17 cellular contexts compared by ENCODE assay signal in genomic region chr4:271492-272103, GRCh38. TPM values are rescaled to one million over a fixed set of nuclear protein-coding genes. Genes with fewer than 3 reads are reported as not detected.
DNase-seq lines count a peak whose midpoint lies in the region; ATAC-seq and TF ChIP-seq lines count a peak whose summit lies in the region.
"Had no signal": no experiment of that assay in that cellular context is flagged by ENCODE, and none has a peak within 500 bp of the region (broad histone marks: within the 10 kb centered on the region; RNA-seq: fewer than 3 reads in every experiment).

No MANE protein-coding gene starts in this region.

- no peaks in the 10 kb centered on the region for H3F3A ChIP-seq in GM23338 (replicated peaks; ENCODE audit: low read depth)

- H3K9me2 ChIP-seq in GM23338 (ENCODE audit: insufficient read depth): no peaks in the 10 kb centered on the region

- H3K9me3 ChIP-seq in HUES64 (ENCODE audit: insufficient read depth, low read depth, low read length): peaks cover 95% of the 10 kb centered on the region
- H3K9me3 ChIP-seq in endodermal cell (ENCODE audit: control insufficient read depth, low read length): peaks cover 94% of the 10 kb centered on the region
- H3K9me3 ChIP-seq in muscle layer of duodenum (ENCODE audit: control insufficient read depth in 1 of 2, low read length in 2 of 2): peaks cover 39 to 64% of the 10 kb centered on the region in 2 donors

- TF ChIP-seq CTCF in GM23338 (conservative IDR thresholded peaks at IDR 0.05; ENCODE audit: low read depth in 2 of 2) (no peak), endodermal cell (conservative IDR thresholded peaks at IDR 0.05) (no peak)

- H3K79me2 ChIP-seq in GM23338 (replicated peaks; ENCODE audit: insufficient read depth): peaks cover 66% of the 10 kb centered on the region

- H3K27me3 Mint-ChIP-seq in GM23338 (ENCODE audit: insufficient read depth, low read depth, poor library complexity): peaks cover 27% of the 10 kb centered on the region
- H3K27me3 Mint-ChIP-seq in endodermal cell (ENCODE audit: insufficient read depth): no peaks in the 10 kb centered on the region
- H3K27me3 Mint-ChIP-seq: CD4-positive, CD25-positive, alpha-beta regulatory T cell had no signal

- H4K20me1 ChIP-seq in GM23338 (replicated peaks; ENCODE audit: insufficient read depth): no peaks in the 10 kb centered on the region
- H4K20me1 ChIP-seq: BLaER1 treated with 17β-estradiol and CSF1 and Interleukin-3, amounts not matched to agents 10 nM and 100 nM had no signal

- H3K27ac Mint-ChIP-seq in GM23338 (no peak overlapping the region), endodermal cell (no peak overlapping the region)
- H3K27ac Mint-ChIP-seq: H9, HFFc6 had no signal

- H3K4me1 Mint-ChIP-seq in GM23338: no peaks in the 10 kb centered on the region
- no peaks in the 10 kb centered on the region for H3K4me1 Mint-ChIP-seq in endodermal cell
- H3K4me1 Mint-ChIP-seq: CD4-positive, CD25-positive, alpha-beta regulatory T cell; H9 had no signal

- H3K27ac ChIP-seq in GM23338 (ENCODE audit: low read depth) (no peak overlapping the region), HUES64 (ENCODE audit: low read depth, low read length) (no peak overlapping the region), endodermal cell (ENCODE audit: low read depth, low read length) (no peak overlapping the region), muscle layer of duodenum (ENCODE audit: low read length) (no peak overlapping the region)
- H3K27ac ChIP-seq: BLaER1 treated with 17β-estradiol and CSF1 and Interleukin-3, amounts not matched to agents 10 nM and 100 nM; GM23248 had no signal

- H3K4me1 ChIP-seq in GM23338 (ENCODE audit: insufficient read depth): no peaks in the 10 kb centered on the region
- H3K4me1 ChIP-seq in HUES64 (ENCODE audit: insufficient read depth, low read length): no peaks in the 10 kb centered on the region
- H3K4me1 ChIP-seq in endodermal cell (ENCODE audit: control insufficient read depth, insufficient read depth, low read length): no peaks in the 10 kb centered on the region
- H3K4me1 ChIP-seq in muscle layer of duodenum (ENCODE audit: control insufficient read depth in 1 of 2, insufficient read depth in 2 of 2, low read length in 2 of 2): no peaks in the 10 kb centered on the region
- H3K4me1 ChIP-seq: BLaER1 treated with 17β-estradiol and CSF1 and Interleukin-3, amounts not matched to agents 10 nM and 100 nM had no signal

- H3K9ac ChIP-seq in HUES64 (ENCODE audit: low read depth, low read length): no peak overlapping the region
- H3K9ac ChIP-seq in endodermal cell (ENCODE audit: extremely low read depth, low read length, poor library complexity, severe bottlenecking): no peak overlapping the region
- H3K9ac ChIP-seq: BLaER1 treated with 17β-estradiol and CSF1 and Interleukin-3, amounts not matched to agents 10 nM and 100 nM; GM23248 had no signal

- no peak overlapping the region for H2AFZ ChIP-seq in GM23338
- H2AFZ ChIP-seq: GM23248 had no signal

- H3K9me3 Mint-ChIP-seq in GM23338: peaks cover 98% of the 10 kb centered on the region
- peaks cover 87% of the 10 kb centered on the region for H3K9me3 Mint-ChIP-seq in endodermal cell

- H3K36me3 Mint-ChIP-seq in GM23338 (ENCODE audit: low read depth): peaks cover 97% of the 10 kb centered on the region
- peaks cover 53% of the 10 kb centered on the region for H3K36me3 Mint-ChIP-seq in endodermal cell (ENCODE audit: low read depth)
- H3K36me3 Mint-ChIP-seq: CD4-positive, CD25-positive, alpha-beta regulatory T cell had no signal

- H3K27me3 ChIP-seq in GM23338 (ENCODE audit: insufficient read depth): no peaks in the 10 kb centered on the region
- no peaks in the 10 kb centered on the region for H3K27me3 ChIP-seq in HUES64 (ENCODE audit: insufficient read depth, low read length)
- H3K27me3 ChIP-seq in endodermal cell (ENCODE audit: control insufficient read depth, insufficient read depth, low read length, poor library complexity, severe bottlenecking): no peaks in the 10 kb centered on the region
- H3K27me3 ChIP-seq in muscle layer of duodenum (ENCODE audit: low read depth, low read length): no peaks in the 10 kb centered on the region
- H3K27me3 ChIP-seq: BLaER1 treated with 17β-estradiol and CSF1 and Interleukin-3, amounts not matched to agents 10 nM and 100 nM had no signal

- peak overlapping the region; percentile 8; the same call in 1 of the 2 replicates for H3K4me3 ChIP-seq in GM23338
- H3K4me3 ChIP-seq in HUES64 (ENCODE audit: low read length): peak overlapping the region; percentile 22; the same call in 1 of the 2 replicates
- peak overlapping the region; percentile 58 for H3K4me3 ChIP-seq in endodermal cell (ENCODE audit: low read length)
- peak overlapping the region; percentile 31 to 48 for H3K4me3 ChIP-seq in muscle layer of duodenum (ENCODE audit: low read depth in 1 of 2, low read length in 2 of 2)
- H3K4me3 ChIP-seq: GM23248 had no signal

- WGBS in HUES64: 95% methylated on average over 2 of the region's 3 CpGs
- WGBS in endodermal cell (ENCODE audit: insufficient coverage in 1 of 2, insufficient read length in 1 of 2), 2 experiments: 95 to 100% methylated on average over 1 to 3 of the region's 3 CpGs

- no peak overlapping the region for H3K4me2 ChIP-seq in GM23338
- H3K4me2 ChIP-seq: BLaER1 treated with 17β-estradiol and CSF1 and Interleukin-3, amounts not matched to agents 10 nM and 100 nM had no signal

- no peak for ATAC-seq in GM23338

- H3K36me3 ChIP-seq in GM23338 (ENCODE audit: insufficient read depth): peaks cover 94% of the 10 kb centered on the region
- peaks cover 81% of the 10 kb centered on the region for H3K36me3 ChIP-seq in HUES64 (ENCODE audit: insufficient read depth, low read length)
- peaks cover 18% of the 10 kb centered on the region for H3K36me3 ChIP-seq in endodermal cell (ENCODE audit: control insufficient read depth, insufficient read depth, low read length)
- H3K36me3 ChIP-seq in muscle layer of duodenum (ENCODE audit: control insufficient read depth in 1 of 2, insufficient read depth in 2 of 2, low read length in 2 of 2): peaks cover 0 to 32% of the 10 kb centered on the region in 2 donors

- H3K4me3 Mint-ChIP-seq in GM23338: no peak overlapping the region
- H3K4me3 Mint-ChIP-seq in endodermal cell: no peak overlapping the region
- H3K4me3 Mint-ChIP-seq: CD4-positive, CD25-positive, alpha-beta regulatory T cell; H9; HFFc6 had no signal

- DNase-seq in GM23338 (ENCODE audit: low spot score): no peak
- no peak for DNase-seq in endodermal cell
- DNase-seq in NCI-H2171 (lab: John Stamatoyannopoulos, UW): no peak
- DNase-seq in T-helper 1 cell: no peak
- no peak for DNase-seq in HT-29 (ENCODE audit: low spot score)
- DNase-seq: ACHN; Calu3; CD4-positive, CD25-positive, alpha-beta regulatory T cell; DMS 273 treated with DMSO at 0.1 percent for 48 hours; GM23248; H9; HFFc6; IMR-90 had no signal

TF ChIP-seq in GM23338, 12 proteins besides CTCF, POLR2A, EP300 and RAD21:
- TF ChIP-seq ETS1 (IDR thresholded peaks at IDR 0.05) (no peak), NANOG (IDR thresholded peaks at IDR 0.05; ENCODE audit: borderline replicate concordance) (no peak), ZNF114 (CRISPR knock-in tag; IDR thresholded peaks at IDR 0.05) (no peak), CREB1 (CRISPR knock-in tag; IDR thresholded peaks at IDR 0.05; ENCODE audit: low read depth) (no peak), EZH2phosphoT487 (IDR thresholded peaks at IDR 0.05; ENCODE audit: unreplicated experiment) (no peak), EZH2 (IDR thresholded peaks at IDR 0.05; ENCODE audit: low read depth, unreplicated experiment) (no peak)
TF ChIP-seq in GM23338: peak in this region for 0.

RNA-seq across cellular contexts. Expression of gene ZNF732, which starts 33.7 kb away (rescaled TPM):
- total RNA-seq in GM23338 (2014; rRNA removed; shearing (Covaris generic)): 41.6 and 49.2 TPM in 2 replicates
- polyA plus RNA-seq in GM23338 (2016; fragmentation: Nextera tagmentation; extraction: Ambion mirVana): 4.6 and 6.0 TPM in 2 replicates
- polyA plus RNA-seq in HUES64 (2013, experiment 1 of 2): 3.7 TPM
- polyA plus RNA-seq in HUES64 (2013, experiment 2 of 2): 4.5 TPM
- 10 to 100 TPM in 1 of 2 donors, 1 to 10 TPM in 1; 8.6 to 23.4 TPM for total RNA-seq in endodermal cell
- 1.1 TPM for polyA plus RNA-seq in endodermal cell (2013, experiment 1 of 2)
- 1.7 TPM for polyA plus RNA-seq in endodermal cell (2013, experiment 2 of 2)
- total RNA-seq in HT-29 (2014; rRNA removed; shearing (Covaris generic)): not detected in 2 replicates
- total RNA-seq: A172; Calu3; CD4-positive, CD25-positive, alpha-beta regulatory T cell; HFFc6 had no signal
- polyA plus RNA-seq: CD4-positive, CD25-positive, alpha-beta regulatory T cell; IMR-90 had no signal

Comparison
In these comparisons a context has a peak if more than half of its experiments do, and no peak if none do; other contexts are left out.
1. H3K4me3 ChIP-seq: peak in every context shown above with its lines; median percentile 58 in endodermal cell; 40 in muscle layer of duodenum; 22 in HUES64; 8 in GM23338.